In the genomic region with DNA sequence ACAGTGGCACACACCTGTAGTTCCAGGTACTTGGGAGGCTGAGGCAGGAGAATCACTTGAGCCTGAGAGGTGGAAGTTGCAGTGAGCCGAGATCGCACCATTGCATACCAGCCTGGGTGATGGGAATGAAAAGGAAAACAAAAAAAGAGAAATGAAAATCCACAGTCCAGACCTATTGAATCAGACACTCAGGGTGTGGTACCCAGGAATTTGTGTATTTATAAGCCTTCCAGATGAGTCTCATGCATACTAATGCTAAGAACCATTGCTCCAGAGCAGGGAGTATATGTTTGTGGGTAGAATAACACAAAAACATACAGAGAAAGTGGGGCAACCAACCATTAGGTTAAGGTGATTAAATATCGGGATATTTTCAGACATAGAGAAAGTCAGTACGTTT, we compare ENCODE assay signal across 20 cellular contexts. TPM values are rescaled to one million over a fixed set of nuclear protein-coding genes. Genes with fewer than 3 reads are reported as not detected.
"Had no signal": no experiment of that assay in that cellular context is flagged by ENCODE, and none has a peak within 500 bp of the region (broad histone marks: within the 10 kb centered on the region; RNA-seq: fewer than 3 reads in every experiment).

No MANE protein-coding gene starts in this region.

- H3K4me1 ChIP-seq: esophagus squamous epithelium, pancreas, psoas muscle, right atrium auricular region, thyroid gland had no signal

- H3K9me3 ChIP-seq: esophagus squamous epithelium, neutrophil, pancreas, psoas muscle, right atrium auricular region, thyroid gland had no signal

- H3K4me3 ChIP-seq: esophagus squamous epithelium, pancreas, psoas muscle, right atrium auricular region, thyroid gland had no signal

- H3K27ac ChIP-seq: neutrophil, pancreas, psoas muscle, right atrium auricular region, thyroid gland, VCaP had no signal

- ATAC-seq: activated CD4-positive, CD25-positive, alpha-beta regulatory T cell treated with anti-CD3 and anti-CD28 coated beads, Interleukin-2, amount 50 U/mL, for 24 hours; pancreas; psoas muscle had no signal

- H3K27me3 ChIP-seq: esophagus squamous epithelium, neutrophil, pancreas, right atrium auricular region, thyroid gland had no signal

- DNase-seq: activated CD4-positive, alpha-beta memory T cell treated with anti-CD3 and anti-CD28 coated beads, Interleukin-2, amount 10 ng/mL, durations not matched to agents 7 days and 5 days; activated CD4-positive, alpha-beta T cell treated with anti-CD3 and anti-CD28 coated beads, Interleukin-2, amount 10 ng/mL, durations not matched to agents 24 days and 14 days; activated gamma-delta T cell treated with Interleukin-2 at 50 U/mL for 16 hours; aorta; central memory CD4-positive, alpha-beta T cell; esophagus squamous epithelium; foreskin melanocyte; glutamatergic neuron; hypothalamus; midbrain; pancreas; psoas muscle; stimulated activated CD4-positive, alpha-beta T cell treated with anti-CD3 and anti-CD28 coated beads, Interleukin-4, amount 100 ng/mL, for 24 hours; stimulated activated naive CD4-positive, alpha-beta T cell treated with Interleukin-2 at 50 U/mL for 16 hours; thyroid gland had no signal

- H3K36me3 ChIP-seq: esophagus squamous epithelium, neutrophil, pancreas, right atrium auricular region, thyroid gland had no signal

RNA-seq across cellular contexts. Expression of a gene that starts 36.1 kb away (rescaled TPM):
- total RNA-seq: activated CD4-positive, alpha-beta memory T cell treated with anti-CD3 and anti-CD28 coated beads, Interleukin-2, amount 10 ng/mL, durations not matched to agents 7 days and 5 days; activated CD4-positive, alpha-beta T cell treated with anti-CD3 and anti-CD28 coated beads, Interleukin-2, amount 10 ng/mL, durations not matched to agents 24 days and 14 days; T-helper 2 cell treated with Interferon-gamma antibody and Interleukin-4, amounts not matched to agents 100 ng/mL and 5 ng/mL, for 36 hours had no signal
